2 cellular contexts compared by ENCODE assay signal in genomic region chr1:236086537-236086936, GRCh38.
TF ChIP-seq lines count a peak whose summit lies in the region.

No MANE protein-coding gene starts in this region.

TF ChIP-seq in GM12878, 131 proteins besides CTCF, POLR2A, EP300 and RAD21:
- TF ChIP-seq SIN3A (IDR thresholded peaks at IDR 0.05; ENCODE audit: low read depth, low read length): no peak
- TF ChIP-seq ZNF24 (IDR thresholded peaks at IDR 0.05): no peak
- no peak for TF ChIP-seq ETV6 (conservative IDR thresholded peaks at IDR 0.05 in 1 of 2, IDR thresholded peaks at IDR 0.05 in 1 of 2; ENCODE audit: borderline replicate concordance in 1 of 2, low read depth in 1 of 2)
- 0 out of 2 replicates have a peak, but pooled peaks have one; percentile 34 for TF ChIP-seq PKNOX1 (IDR thresholded peaks at IDR 0.05)
- no peak for TF ChIP-seq IKZF1 (conservative IDR thresholded peaks at IDR 0.05)
- TF ChIP-seq MYB (IDR thresholded peaks at IDR 0.05; ENCODE audit: borderline replicate concordance, low read depth, low read length): no peak

TF ChIP-seq in endothelial cell of umbilical vein, 7 proteins besides CTCF, POLR2A, EP300 and RAD21:
- TF ChIP-seq MAX (IDR thresholded peaks at IDR 0.05; ENCODE audit: insufficient read depth, insufficient read length) (no peak), POLR2AphosphoS5 (IDR thresholded peaks at IDR 0.05; ENCODE audit: insufficient read depth, low read depth, low read length) (no peak), JUN (IDR thresholded peaks at IDR 0.05; ENCODE audit: borderline replicate concordance, insufficient read depth, insufficient read length, low read depth) (no peak), MYC (IDR thresholded peaks at IDR 0.05; ENCODE audit: low read depth, low read length) (no peak), FOS (IDR thresholded peaks at IDR 0.05; ENCODE audit: borderline replicate concordance, insufficient read depth, low read length) (no peak), GATA2 (IDR thresholded peaks at IDR 0.05; ENCODE audit: insufficient read depth, insufficient read length, low read depth, low read length) (no peak), EZH2 (IDR thresholded peaks at IDR 0.05; ENCODE audit: borderline replicate concordance, low read depth, low read length, severe bottlenecking) (no peak)
